Comparison of ENCODE assay signal across 9 cellular contexts in genomic region chr15:62068071-62068786, GRCh38. TPM values are rescaled to one million over a fixed set of nuclear protein-coding genes. Genes with fewer than 3 reads are reported as not detected.
DNase-seq lines count a peak whose midpoint lies in the region; ATAC-seq lines count a peak whose summit lies in the region.
"Had no signal": no experiment of that assay in that cellular context is flagged by ENCODE, and none has a peak within 500 bp of the region (broad histone marks: within the 10 kb centered on the region; RNA-seq: fewer than 3 reads in every experiment).

No MANE protein-coding gene starts in this region.

- H3K36me3 ChIP-seq in ectodermal cell (ENCODE audit: control insufficient read depth, insufficient read depth, low read length) = no peaks in the 10 kb centered on the region

- H3K4me1 Mint-ChIP-seq in stimulated activated naive CD8-positive, alpha-beta T cell treated with anti-CD3 and anti-CD28 coated beads, Interleukin-15, amount 100 ng/mL, for 72 hours = peaks cover 30% of the 10 kb centered on the region

- WGBS in ectodermal cell, 2 experiments = 2 to 3% methylated on average over 102 of the region's 102 CpGs

- H3K4me1 ChIP-seq in ectodermal cell (ENCODE audit: control insufficient read depth, insufficient read depth, low read length) = peaks cover 8% of the 10 kb centered on the region

- ATAC-seq in HG02623 (IDR thresholded peaks at IDR 0.05; ENCODE audit: unreplicated experiment) = peak; percentile 38
- ATAC-seq in stimulated activated naive CD8-positive, alpha-beta T cell treated with anti-CD3 and anti-CD28 coated beads, Interleukin-15, amount 100 ng/mL, for 72 hours = peak; percentile 68
- no peak for ATAC-seq in GM18861 (IDR thresholded peaks at IDR 0.05; ENCODE audit: unreplicated experiment)

- H3K27me3 ChIP-seq in ectodermal cell (ENCODE audit: control insufficient read depth, insufficient read depth, low read length, poor library complexity, severe bottlenecking) = peaks cover 71% of the 10 kb centered on the region

- H3K27me3 Mint-ChIP-seq in stimulated activated naive CD8-positive, alpha-beta T cell treated with anti-CD3 and anti-CD28 coated beads, Interleukin-15, amount 100 ng/mL, for 72 hours = peaks cover 39% of the 10 kb centered on the region

- no peak overlapping the region for H3K27ac Mint-ChIP-seq in stimulated activated naive CD8-positive, alpha-beta T cell treated with anti-CD3 and anti-CD28 coated beads, Interleukin-15, amount 100 ng/mL, for 72 hours

- peak overlapping the region; percentile 22 for H3K4me3 ChIP-seq in ectodermal cell (ENCODE audit: insufficient read depth, low read depth, low read length)

- no peaks in the 10 kb centered on the region for H3K9me3 ChIP-seq in ectodermal cell (ENCODE audit: control insufficient read depth, low read length)

- H3K4me3 Mint-ChIP-seq in stimulated activated naive CD8-positive, alpha-beta T cell treated with anti-CD3 and anti-CD28 coated beads, Interleukin-15, amount 100 ng/mL, for 72 hours = peak overlapping the region; percentile 69 to 73

- DNase-seq in Daoy (ENCODE audit: low read depth) (peak; percentile 66), UCSD-AML1 (lab: John Stamatoyannopoulos, UW; ENCODE audit: unreplicated experiment) (peak; percentile 46), lung microvascular endothelial cell (ENCODE audit: low read depth in 2 of 2) (peak; percentile 60 to 70), DMS79 (lab: John Stamatoyannopoulos, UW) (no peak)
- peak; percentile 25 to 49 for DNase-seq in stimulated activated naive CD8-positive, alpha-beta T cell treated with anti-CD3 and anti-CD28 coated beads, Interleukin-15, amount 100 ng/mL, for 72 hours

- H3K27ac ChIP-seq in ectodermal cell (ENCODE audit: insufficient read depth, low read depth, low read length, poor library complexity, severe bottlenecking) = no peak overlapping the region

- H3K9me3 Mint-ChIP-seq in stimulated activated naive CD8-positive, alpha-beta T cell treated with anti-CD3 and anti-CD28 coated beads, Interleukin-15, amount 100 ng/mL, for 72 hours = no peaks in the 10 kb centered on the region

RNA-seq across cellular contexts. Expression of gene C2CD4A, which starts 1.5 kb away (rescaled TPM):
- not detected in 2 replicates for total RNA-seq in Daoy (2014; rRNA removed; shearing (Covaris generic))
- not detected for polyA plus RNA-seq in ectodermal cell (2013, experiment 1 of 4)
- not detected for polyA plus RNA-seq in ectodermal cell (2013, experiment 2 of 4)
- not detected for polyA plus RNA-seq in ectodermal cell (2013, experiment 3 of 4)
- not detected for polyA plus RNA-seq in ectodermal cell (2013, experiment 4 of 4)
- total RNA-seq in lung microvascular endothelial cell = 0.60 and 0.87 TPM in 2 replicates
- total RNA-seq: T-helper 2 cell treated with Interferon-gamma antibody and Interleukin-4, amounts not matched to agents 100 ng/mL and 5 ng/mL, for 36 hours had no signal

RNA-seq across cellular contexts. Expression of gene VPS13C, which starts 8.0 kb away (rescaled TPM):
- total RNA-seq in Daoy (2014; rRNA removed; shearing (Covaris generic)) = 11.6 and 11.7 TPM in 2 replicates
- 15.0 TPM for polyA plus RNA-seq in ectodermal cell (2013, experiment 1 of 4)
- polyA plus RNA-seq in ectodermal cell (2013, experiment 2 of 4) = 17.5 TPM
- polyA plus RNA-seq in ectodermal cell (2013, experiment 3 of 4) = 11.7 TPM
- polyA plus RNA-seq in ectodermal cell (2013, experiment 4 of 4) = 17.1 TPM
- total RNA-seq in lung microvascular endothelial cell = 78.7 and 103 TPM in 2 replicates
